4 cellular contexts compared by ENCODE assay signal in genomic region chr14:101572526-101572925, GRCh38. TPM values are rescaled to one million over a fixed set of nuclear protein-coding genes. Genes with fewer than 3 reads are reported as not detected.
"Had no signal": no experiment of that assay in that cellular context is flagged by ENCODE, and none has a peak within 500 bp of the region (broad histone marks: within the 10 kb centered on the region; RNA-seq: fewer than 3 reads in every experiment).

No MANE protein-coding gene starts in this region.

RNA-seq across cellular contexts. Expression of gene DIO3, which starts 11.2 kb away (rescaled TPM):
- total RNA-seq: GM23248, H4, H9, HFFc6 had no signal
- polyA plus RNA-seq: GM23248 had no signal
